ENCODE assay signal across 8 cellular contexts in genomic region chr5:124745367-124746251, GRCh38. TPM values are rescaled to one million over a fixed set of nuclear protein-coding genes. Genes with fewer than 3 reads are reported as not detected.
A peak's percentile ranks its signal among the peaks of the same experiment; 100 is the strongest.
DNase-seq lines count a peak whose midpoint lies in the region; ATAC-seq and TF ChIP-seq lines count a peak whose summit lies in the region.

No MANE protein-coding gene starts in this region.

- 11% methylated on average over 5 of the region's 5 CpGs for WGBS in mammary epithelial cell (ENCODE audit: low coverage, missing lambda C conversion rate)
- WGBS in lung, 2 donors, result 20% methylated on average over 5 of the region's 5 CpGs

- CTCF ChIA-PET in mammary epithelial cell (lab: Charles Lee; ENCODE audit: low non-redundant PET), result no interaction called here

- no peak for ATAC-seq in lung (ENCODE audit: insufficient read depth, low FRiP score)
- no peak for ATAC-seq in GM19397 (IDR thresholded peaks at IDR 0.05; ENCODE audit: unreplicated experiment)

- H2AFZ ChIP-seq in Karpas-422 (ENCODE audit: low read length), result no peak overlapping the region
- H2AFZ ChIP-seq in mammary epithelial cell (ENCODE audit: low read depth, low read length), result peak overlapping the region; percentile 76

- H4K20me1 ChIP-seq in Karpas-422 (ENCODE audit: insufficient read depth, low read depth, low read length) (no peaks in the 10 kb centered on the region), mammary epithelial cell (ENCODE audit: insufficient read depth, low read length) (no peaks in the 10 kb centered on the region)

- DNase-seq in ACHN (peak; percentile 43), Karpas-422 (no peak), mammary epithelial cell (peak; percentile 55), lung (ENCODE audit: low spot score) (no peak), KG1 (lab: John Stamatoyannopoulos, UW) (no peak), SKM-1 treated with dmso at 0.1 percent for 144 hours (lab: John Stamatoyannopoulos, UW; ENCODE audit: unreplicated experiment) (no peak)
- no peak for DNase-seq in stimulated activated CD4-positive, alpha-beta T cell treated with anti-CD3 and anti-CD28 coated beads, Interleukin-2, amount 100 ng/mL, for 24 hours

- dilution Hi-C loops in mammary epithelial cell (cut with HindIII; ENCODE audit: low sequenced_read_pairs), result no loop called here

- in situ Hi-C loops in ACHN (cut with HindIII; ENCODE audit: low pct_ligation_motif_present, low pct_unique_long_range_greater_than_20kb, low sequenced_read_pairs), result no loop called here
- in situ Hi-C loops in mammary epithelial cell (cut with MboI; ENCODE audit: low sequenced_read_pairs in 2 of 2), result loop anchor here in 1 of 2 donors (10.0 to 25.0 kb wide), 3 partner anchors 101 to 667 kb away; no protein-coding TSS in a partner anchor

- H3K36me3 ChIP-seq in Karpas-422 (ENCODE audit: insufficient read depth, low read length), result no peaks in the 10 kb centered on the region; the same call in 1 of the 2 replicates
- H3K36me3 ChIP-seq in mammary epithelial cell (ENCODE audit: insufficient read depth, low read length), result no peaks in the 10 kb centered on the region
- H3K36me3 ChIP-seq in lung (ENCODE audit: control insufficient read depth in 2 of 2, insufficient read depth in 2 of 2, low read length in 2 of 2), result no peaks in the 10 kb centered on the region

- TF ChIP-seq CTCF in mammary epithelial cell (conservative IDR thresholded peaks at IDR 0.05 in 1 of 2, IDR thresholded peaks at IDR 0.05 in 1 of 2; ENCODE audit: extremely low read depth in 1 of 2, insufficient read depth in 1 of 2, low read depth in 1 of 2, low read length in 2 of 2) (peak in 1 of 2 donors; percentile 1), lung (IDR thresholded peaks at IDR 0.05; ENCODE audit: control extremely low read depth, extremely low read depth) (no peak)

- H3K9ac ChIP-seq in Karpas-422 (ENCODE audit: low read length), result peak overlapping the region; percentile 65
- H3K9ac ChIP-seq in mammary epithelial cell (ENCODE audit: insufficient read depth, low read length), result peak overlapping the region; percentile 93

- no peaks in the 10 kb centered on the region for H3K9me2 ChIP-seq in Karpas-422 (replicated peaks; ENCODE audit: insufficient read depth, low read length)

- BruUV-seq in mammary epithelial cell (replicated peaks; lab: Mats Ljungman, UMichigan), result no TSS peak

- H3K4me3 ChIP-seq in Karpas-422 (ENCODE audit: low read length) (peak overlapping the region; percentile 67), mammary epithelial cell (replicated peaks in 1 of 3; ENCODE audit: insufficient read depth in 1 of 3, low read depth in 2 of 3, low read length in 3 of 3) (peak overlapping the region; percentile 75 to 97 (median 75)), lung (peak overlapping the region; percentile 22)

- H3K79me2 ChIP-seq in Karpas-422 (ENCODE audit: low read length) (no peaks in the 10 kb centered on the region), mammary epithelial cell (ENCODE audit: insufficient read depth, low read length) (peaks cover 31% of the 10 kb centered on the region)

- peak overlapping the region; percentile 53 for H3K27ac ChIP-seq in Karpas-422 (ENCODE audit: low read length)
- H3K27ac ChIP-seq in mammary epithelial cell (ENCODE audit: insufficient read depth, low read depth, low read length), result peak overlapping the region; percentile 92
- H3K27ac ChIP-seq in lung (ENCODE audit: low read depth in 1 of 2, low read length in 1 of 2), result peak overlapping the region; percentile 20 to 97

- H3K4me1 ChIP-seq in Karpas-422 (ENCODE audit: low read length) (peaks cover 91% of the 10 kb centered on the region), mammary epithelial cell (ENCODE audit: insufficient read depth, low read length) (peaks cover 40% of the 10 kb centered on the region), lung (ENCODE audit: control insufficient read depth in 2 of 2, insufficient read depth in 2 of 2, low read length in 2 of 2) (peaks cover 0 to 13% of the 10 kb centered on the region in 2 donors)

- peak overlapping the region; percentile 99 for H3K4me2 ChIP-seq in Karpas-422 (ENCODE audit: low read depth, low read length, poor library complexity, severe bottlenecking)
- peak overlapping the region; percentile 94 for H3K4me2 ChIP-seq in mammary epithelial cell (ENCODE audit: insufficient read depth, low read depth, low read length)

- H3K27me3 ChIP-seq in Karpas-422 (ENCODE audit: low read length) (no peaks in the 10 kb centered on the region), mammary epithelial cell (ENCODE audit: insufficient read depth, low read length) (no peaks in the 10 kb centered on the region), lung (ENCODE audit: control insufficient read depth, insufficient read depth) (no peaks in the 10 kb centered on the region)

- intact Hi-C loops in mammary epithelial cell (cut with micrococcal nuclease), result loop anchor here (1.0 to 10.0 kb wide), 11 partner anchors 151 to 1009 kb away; no protein-coding TSS in a partner anchor

- H3K9me3 ChIP-seq in Karpas-422 (ENCODE audit: low read length) (no peaks in the 10 kb centered on the region), mammary epithelial cell (replicated peaks; ENCODE audit: insufficient read depth, low read length) (no peaks in the 10 kb centered on the region), lung (ENCODE audit: control insufficient read depth in 2 of 2, insufficient read depth in 1 of 2, low read length in 1 of 2) (no peaks in the 10 kb centered on the region)

RNA-seq across cellular contexts. Expression of gene ZNF608, which starts 0.8 kb away (rescaled TPM):
- total RNA-seq in Karpas-422 (2014; rRNA removed; shearing (Covaris generic); ENCODE audit: low replicate concordance), result 12.1 and 12.8 TPM in 2 replicates
- total RNA-seq in mammary epithelial cell (10 to 100 TPM in 1 of 2 donors, 1 to 10 TPM in 1; 7.0 to 20.0 TPM), lung (10 to 100 TPM; 22.8 to 83.2 TPM)
- polyA plus RNA-seq in mammary epithelial cell (4.4 TPM), lung (10 to 100 TPM in 1 of 2 donors, 1 to 10 TPM in 1; 9.5 to 18.0 TPM)
- 5.8 TPM for polyA minus RNA-seq in mammary epithelial cell

Comparison
In these comparisons a context has a peak if more than half of its experiments do, and no peak if none do; other contexts are left out.
1. DNase-seq: peak in ACHN (single experiment) and mammary epithelial cell (single experiment); none in Karpas-422 (single experiment), lung (single experiment), KG1 (single experiment), stimulated activated CD4-positive, alpha-beta T cell treated with anti-CD3 and anti-CD28 coated beads, Interleukin-2, amount 100 ng/mL, for 24 hours (0 of 2) and SKM-1 treated with dmso at 0.1 percent for 144 hours (single experiment).
2. H3K4me3 ChIP-seq: peak in every context shown above with its lines; median percentile 75 in mammary epithelial cell; 67 in Karpas-422; 22 in lung.
3. Peak in every context shown above with its lines, with median percentiles within 50 percentile points of each other: H3K27ac ChIP-seq.